Comparison of ENCODE assay signal across 1 cellular context in genomic region chr12:579450-580110, GRCh38.
TF ChIP-seq lines count a peak whose summit lies in the region.

No MANE protein-coding gene starts in this region.

TF ChIP-seq in K562, 482 proteins besides CTCF, POLR2A, EP300 and RAD21:
- no peak for TF ChIP-seq HMGXB4 (CRISPR knock-in tag; IDR thresholded peaks at IDR 0.05)
- TF ChIP-seq RAD51 (IDR thresholded peaks at IDR 0.05; ENCODE audit: borderline replicate concordance, low read depth), result no peak
- TF ChIP-seq, protein P1, sequence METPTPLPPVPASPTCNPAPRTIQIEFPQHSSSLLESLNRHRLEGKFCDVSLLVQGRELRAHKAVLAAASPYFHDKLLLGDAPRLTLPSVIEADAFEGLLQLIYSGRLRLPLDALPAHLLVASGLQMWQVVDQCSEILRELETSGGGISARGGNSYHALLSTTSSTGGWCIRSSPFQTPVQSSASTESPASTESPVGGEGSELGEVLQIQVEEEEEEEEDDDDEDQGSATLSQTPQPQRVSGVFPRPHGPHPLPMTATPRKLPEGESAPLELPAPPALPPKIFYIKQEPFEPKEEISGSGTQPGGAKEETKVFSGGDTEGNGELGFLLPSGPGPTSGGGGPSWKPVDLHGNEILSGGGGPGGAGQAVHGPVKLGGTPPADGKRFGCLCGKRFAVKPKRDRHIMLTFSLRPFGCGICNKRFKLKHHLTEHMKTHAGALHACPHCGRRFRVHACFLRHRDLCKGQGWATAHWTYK (CRISPR knock-in tag; IDR thresholded peaks at IDR 0.05), result no peak
- TF ChIP-seq ZBTB40 (IDR thresholded peaks at IDR 0.05), result 0 out of 2 replicates have a peak, but pooled peaks have one; percentile 33
- no peak for TF ChIP-seq ZBTB40 (CRISPR knock-in tag; IDR thresholded peaks at IDR 0.05)
- TF ChIP-seq EGR1 (conservative IDR thresholded peaks at IDR 0.05), result 0 out of 2 replicates have a peak, but pooled peaks have one; percentile 34
- 0 out of 4 replicates have a peak, but pooled peaks of 1 of the 2 experiments have one; percentile 14 for TF ChIP-seq FOXK2 (conservative IDR thresholded peaks at IDR 0.05 in 1 of 2, IDR thresholded peaks at IDR 0.05 in 1 of 2; ENCODE audit: low read depth in 2 of 2)
- TF ChIP-seq CBX2 (IDR thresholded peaks at IDR 0.05; ENCODE audit: insufficient read depth, low read length, poor library complexity, severe bottlenecking), result no peak
